34 cellular contexts compared by ENCODE assay signal in genomic region chr7:96202102-96202501, GRCh38.
"Had no signal": no experiment of that assay in that cellular context is flagged by ENCODE, and none has a peak within 500 bp of the region (broad histone marks: within the 10 kb centered on the region; RNA-seq: fewer than 3 reads in every experiment).

No MANE protein-coding gene starts in this region.

- DNase-seq: Karpas-422, Kasumi-1, MM.1S, MV-4-11, NCI-H1048, NCI-H1092, NCI-H1092 treated with DMSO at 0.1 percent for 48 hours, NCI-H1105, NCI-H1105 treated with DMSO at 0.1 percent for 48 hours, NCI-H1417, NCI-H1417 treated with DMSO at 0.1 percent for 48 hours, NCI-H1436, NCI-H1436 treated with DMSO at 0.1 percent for 48 hours, NCI-H146, NCI-H1694, NCI-H1694 treated with DMSO at 0.1 percent for 48 hours, NCI-H187, NCI-H187 treated with DMSO at 0.1 percent for 48 hours, NCI-H1930, NCI-H2029, NCI-H2029 treated with DMSO at 0.1 percent for 48 hours, NCI-H2081, NCI-H2081 treated with DMSO at 0.1 percent for 48 hours, NCI-H2107, NCI-H2171, NCI-H2171 treated with DMSO at 0.1 percent for 48 hours, NCI-H2227 treated with DMSO at 0.1 percent for 48 hours, NCI-H226, NCI-H345, NCI-H446, NCI-H446 treated with DMSO at 0.1 percent for 48 hours, NCI-H510A, NCI-H510A treated with DMSO at 0.1 percent for 48 hours had no signal

- H3K4me2 ChIP-seq: KMS-11 had no signal

- H3K9ac ChIP-seq: KMS-11 had no signal

- H3K27ac ChIP-seq: KMS-11 had no signal
